ENCODE assay signal across 8 cellular contexts in the genomic region with DNA sequence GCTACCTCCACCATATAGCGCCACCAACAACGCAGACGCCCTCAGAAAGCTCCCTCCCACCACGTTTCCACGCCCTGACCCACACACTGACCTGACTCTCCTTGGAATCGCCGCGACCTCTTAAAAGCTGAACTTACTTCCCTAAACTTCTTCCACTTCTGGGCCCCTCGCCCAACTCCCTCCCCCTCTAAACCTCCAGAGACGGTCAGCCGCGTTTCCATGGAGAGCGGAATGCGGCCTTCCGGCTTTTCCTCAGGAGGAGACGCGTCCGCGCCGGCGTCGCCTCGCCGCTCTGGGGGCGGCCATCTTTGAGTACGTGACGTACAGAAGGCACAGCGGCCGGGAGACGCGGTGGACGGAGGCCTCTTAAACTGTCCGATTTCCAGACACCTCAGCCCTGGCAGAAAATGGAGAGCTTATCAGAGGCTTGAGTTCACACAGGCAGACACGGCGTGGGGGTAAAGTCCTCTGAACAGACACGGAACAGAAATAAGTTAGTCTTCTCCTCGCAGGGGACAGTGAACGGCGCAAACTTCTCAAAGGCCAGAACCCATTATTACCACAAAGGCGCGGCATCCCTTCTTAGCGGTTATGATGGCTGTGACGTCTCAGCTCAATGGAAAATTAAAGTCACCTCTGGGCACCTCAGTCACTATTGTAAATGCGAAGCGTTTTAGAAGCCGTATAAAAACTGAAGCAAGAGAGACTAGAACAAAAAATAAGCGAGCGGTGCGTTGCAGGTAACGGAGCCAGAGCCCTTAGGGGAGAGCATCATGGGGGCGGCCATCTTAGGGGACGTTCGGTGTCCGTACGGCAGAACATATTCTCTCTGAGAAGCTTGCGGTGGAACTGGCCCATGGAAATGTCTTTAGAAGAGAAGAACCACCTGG. TPM values are rescaled to one million over a fixed set of nuclear protein-coding genes. Genes with fewer than 3 reads are reported as not detected.
A peak's percentile ranks its signal among the peaks of the same experiment; 100 is the strongest.
DNase-seq lines count a peak whose midpoint lies in the region; ATAC-seq and TF ChIP-seq lines count a peak whose summit lies in the region.

TSS of gene ZNF432 (minus strand) at position 235 of the 890 bp plus-strand sequence. CDS start 1,970 bp downstream, outside the sequence.

- no peaks in the 10 kb centered on the region for H3K79me2 ChIP-seq in OCI-LY1 (ENCODE audit: insufficient read depth, low read length)

- DNase-seq in COLO668 (lab: John Stamatoyannopoulos, UW; ENCODE audit: unreplicated experiment) (peak; percentile 92), HT1080 (ENCODE audit: low read depth) (peak; percentile 85), activated T-cell treated with anti-CD3 and anti-CD28 coated beads for 48 hours (ENCODE audit: low read depth) (peak; percentile 76), epithelial cell of prostate (ENCODE audit: low read depth, low spot score) (no peak), mucosa of descending colon (peak; percentile 91 to 94 (median 94))
- DNase-seq in stimulated activated CD8-positive, alpha-beta memory T cell treated with anti-CD3 and anti-CD28 coated beads, Interleukin-4, amount 100 ng/mL, for 1 hour (ENCODE audit: low read depth in 2 of 2, low spot score in 1 of 2), result peak; percentile 63 to 68

- ATAC-seq in GM21360 (IDR thresholded peaks at IDR 0.05; ENCODE audit: unreplicated experiment) (peak; percentile 80), mucosa of descending colon (peak; percentile 99)

- H3K9me3 ChIP-seq in OCI-LY1 (ENCODE audit: low read length), result peaks cover 23% of the 10 kb centered on the region
- peaks cover 49% of the 10 kb centered on the region for H3K9me3 ChIP-seq in mucosa of descending colon

- TF ChIP-seq CTCF in OCI-LY1 (IDR thresholded peaks at IDR 0.05; ENCODE audit: low read length) (no peak), mucosa of descending colon (IDR thresholded peaks at IDR 0.05) (no peak)

- peak within 1 kb of the TSS; percentile 88 for H3K9ac ChIP-seq in OCI-LY1 (ENCODE audit: low read length)

- peak within 1 kb of the TSS; percentile 71 for H3K4me3 ChIP-seq in OCI-LY1 (ENCODE audit: low read depth, low read length, poor library complexity, severe bottlenecking)
- peak within 1 kb of the TSS; percentile 37 for H3K4me3 ChIP-seq in mucosa of descending colon

- H3K27ac ChIP-seq in OCI-LY1 (ENCODE audit: low read depth, low read length, poor library complexity, severe bottlenecking) (peak within 1 kb of the TSS; percentile 85), epithelial cell of prostate (peak within 1 kb of the TSS; percentile 66)

- no peaks in the 10 kb centered on the region for H4K20me1 ChIP-seq in OCI-LY1 (ENCODE audit: insufficient read depth, low read length)

- peak within 1 kb of the TSS; percentile 92 for H2AFZ ChIP-seq in OCI-LY1 (ENCODE audit: low read length)

- H3K36me3 ChIP-seq in OCI-LY1 (ENCODE audit: insufficient read depth, low read length) (peaks cover 37% of the 10 kb centered on the region), mucosa of descending colon (ENCODE audit: low read depth) (no peaks in the 10 kb centered on the region)

- no peaks in the 10 kb centered on the region for H3K9me2 ChIP-seq in OCI-LY1 (ENCODE audit: low read depth, low read length)

- H3K4me2 ChIP-seq in OCI-LY1 (ENCODE audit: low read length), result peak within 1 kb of the TSS; percentile 99

- peaks cover 13% of the 10 kb centered on the region for H3K4me1 ChIP-seq in OCI-LY1 (ENCODE audit: insufficient read depth, low read length, severe bottlenecking)
- H3K4me1 ChIP-seq in mucosa of descending colon (ENCODE audit: low read depth), result no peaks in the 10 kb centered on the region

- intact Hi-C loops in mucosa of descending colon (cut with DNase I, micrococcal nuclease), result no loop called here

- H3K27me3 ChIP-seq in OCI-LY1 (ENCODE audit: insufficient read depth, low read length), result no peaks in the 10 kb centered on the region

- H3F3A ChIP-seq in OCI-LY1 (ENCODE audit: insufficient read depth, low read length), result no peaks in the 10 kb centered on the region

RNA-seq across cellular contexts. Expression of gene ZNF432, which starts in this region (rescaled TPM):
- total RNA-seq in HT1080 (2014; rRNA removed; shearing (Covaris generic)), result 3.2 and 3.3 TPM in 2 replicates
- polyA plus RNA-seq in HT1080 (2015; cell fraction: cytosol; rRNA removed), result 1.9 and 2.8 TPM in 2 replicates
- 8.3 and 11.2 TPM in 2 replicates for polyA plus RNA-seq in HT1080 (2015; cell fraction: nucleus; rRNA removed)
- 10 to 100 TPM in 2 of 3 donors, 1 to 10 TPM in 1; 9.1 to 18.4 (median 10.3) TPM for total RNA-seq in mucosa of descending colon
